Comparison of ENCODE assay signal across 27 cellular contexts in genomic region chr14:52366796-52367315, GRCh38. TPM values are rescaled to one million over a fixed set of nuclear protein-coding genes. Genes with fewer than 3 reads are reported as not detected.
"Had no signal": no experiment of that assay in that cellular context is flagged by ENCODE, and none has a peak within 500 bp of the region (broad histone marks: within the 10 kb centered on the region; RNA-seq: fewer than 3 reads in every experiment).

No MANE protein-coding gene starts in this region.

- H3K4me1 ChIP-seq: lower lobe of right lung, pancreas, right lobe of liver, upper lobe of right lung had no signal

- H3K9me3 ChIP-seq: esophagus muscularis mucosa, lower lobe of right lung, neutrophil, pancreas, right lobe of liver, spleen, thoracic aorta, transverse colon, upper lobe of right lung had no signal

- H3K4me3 ChIP-seq: coronary artery, esophagus muscularis mucosa, heart right ventricle, lower lobe of right lung, pancreas, right lobe of liver, spleen, thoracic aorta, transverse colon, upper lobe of right lung had no signal

- H3K27ac Mint-ChIP-seq: naive B cell; natural killer cell treated with Interleukin-12 subunit alpha and Interleukin-12 subunit beta and Interleukin-15 and Interleukin-18, amount 100 ng/mL, for 72 hours; stimulated activated memory B cell treated with anti-CD40 and anti-IgM and Interleukin-4, amounts not matched to agents 10 μg/mL and 1 μg/mL and 100 μg/mL, for 72 hours had no signal

- H3K36me3 Mint-ChIP-seq: naive B cell; natural killer cell treated with Interleukin-12 subunit alpha and Interleukin-12 subunit beta and Interleukin-15 and Interleukin-18, amount 100 ng/mL, for 72 hours; stimulated activated memory B cell treated with anti-CD40 and anti-IgM and Interleukin-4, amounts not matched to agents 10 μg/mL and 1 μg/mL and 100 μg/mL, for 72 hours had no signal

- FAIRE-seq: endothelial cell of umbilical vein, pancreas had no signal

- H3K9me3 Mint-ChIP-seq: naive B cell; natural killer cell treated with Interleukin-12 subunit alpha and Interleukin-12 subunit beta and Interleukin-15 and Interleukin-18, amount 100 ng/mL, for 72 hours; neural crest cell; stimulated activated memory B cell treated with anti-CD40 and anti-IgM and Interleukin-4, amounts not matched to agents 10 μg/mL and 1 μg/mL and 100 μg/mL, for 72 hours had no signal

- H3K36me3 ChIP-seq: esophagus muscularis mucosa, heart right ventricle, lower lobe of right lung, neutrophil, pancreas, right lobe of liver, spleen, thoracic aorta, transverse colon, upper lobe of right lung had no signal

- ATAC-seq: heart right ventricle; left ventricle myocardium superior; lower lobe of right lung; natural killer cell treated with Interleukin-12 subunit alpha and Interleukin-12 subunit beta and Interleukin-15 and Interleukin-18, amount 100 ng/mL, for 72 hours; pancreas; right lobe of liver; stimulated activated memory B cell treated with anti-CD40 and anti-IgM and Interleukin-4, amounts not matched to agents 10 μg/mL and 1 μg/mL and 100 μg/mL, for 72 hours; stimulated activated naive CD8-positive, alpha-beta T cell treated with anti-CD3 and anti-CD28 coated beads, Interleukin-15, Interleukin-2, amounts not matched to agents 100 U/mL and 50 U/mL, for 24 hours; upper lobe of right lung had no signal

- H3K4me1 Mint-ChIP-seq: naive B cell; neural crest cell; stimulated activated memory B cell treated with anti-CD40 and anti-IgM and Interleukin-4, amounts not matched to agents 10 μg/mL and 1 μg/mL and 100 μg/mL, for 72 hours had no signal

- H3K27ac ChIP-seq: coronary artery, esophagus muscularis mucosa, heart right ventricle, lower lobe of right lung, neutrophil, pancreas, right lobe of liver, spleen, thoracic aorta, transverse colon, upper lobe of right lung had no signal

- H3K27me3 Mint-ChIP-seq: natural killer cell treated with Interleukin-12 subunit alpha and Interleukin-12 subunit beta and Interleukin-15 and Interleukin-18, amount 100 ng/mL, for 72 hours had no signal

- H3K27me3 ChIP-seq: esophagus muscularis mucosa, pancreas, right lobe of liver, spleen, transverse colon, upper lobe of right lung had no signal

- H3K4me3 Mint-ChIP-seq: naive B cell; natural killer cell treated with Interleukin-12 subunit alpha and Interleukin-12 subunit beta and Interleukin-15 and Interleukin-18, amount 100 ng/mL, for 72 hours; neural crest cell; stimulated activated memory B cell treated with anti-CD40 and anti-IgM and Interleukin-4, amounts not matched to agents 10 μg/mL and 1 μg/mL and 100 μg/mL, for 72 hours had no signal

- DNase-seq: dermis blood vessel endothelial cell; effector memory CD4-positive, alpha-beta T cell; foreskin melanocyte; glutamatergic neuron; heart right ventricle; hippocampal formation; islet precursor cell; left ventricle myocardium superior; lower lobe of right lung; naive B cell; pancreas; retina; right lobe of liver; spleen; stimulated activated CD4-positive, alpha-beta T cell treated with anti-CD3 and anti-CD28 coated beads, Interleukin-4, amount 100 ng/mL, for 4 hours; stimulated activated naive CD8-positive, alpha-beta T cell treated with anti-CD3 and anti-CD28 coated beads, Interleukin-15, Interleukin-2, amounts not matched to agents 100 U/mL and 50 U/mL, for 24 hours; transverse colon; upper lobe of right lung had no signal

RNA-seq across cellular contexts. Expression of gene PTGER2, which starts 52.7 kb away (rescaled TPM):
- total RNA-seq: endothelial cell of umbilical vein, neural crest cell, pulmonary artery endothelial cell had no signal
- polyA plus RNA-seq: endothelial cell of umbilical vein had no signal
